ENCODE assay signal across 19 cellular contexts in genomic region chr18:79917351-79918088, GRCh38. TPM values are rescaled to one million over a fixed set of nuclear protein-coding genes. Genes with fewer than 3 reads are reported as not detected.
DNase-seq lines count a peak whose midpoint lies in the region; ATAC-seq and TF ChIP-seq lines count a peak whose summit lies in the region.
"Had no signal": no experiment of that assay in that cellular context is flagged by ENCODE, and none has a peak within 500 bp of the region (broad histone marks: within the 10 kb centered on the region; RNA-seq: fewer than 3 reads in every experiment).

No MANE protein-coding gene starts in this region.

- H3K9ac ChIP-seq in endodermal cell (ENCODE audit: extremely low read depth, low read length, poor library complexity, severe bottlenecking): no peak overlapping the region

- peaks cover 21% of the 10 kb centered on the region for H3K36me3 ChIP-seq in endodermal cell (ENCODE audit: control insufficient read depth, insufficient read depth, low read length)
- peaks cover 6% of the 10 kb centered on the region for H3K36me3 ChIP-seq in CD4-positive, alpha-beta memory T cell (ENCODE audit: insufficient read depth, low read length)
- peaks cover 8 to 76% (median 13%) of the 10 kb centered on the region in 3 donors for H3K36me3 ChIP-seq in esophagus squamous epithelium

- H3K27ac ChIP-seq in endodermal cell (ENCODE audit: low read depth, low read length): no peak overlapping the region
- H3K27ac ChIP-seq in CD4-positive, alpha-beta memory T cell (ENCODE audit: low read depth, low read length): no peak overlapping the region
- no peak overlapping the region for H3K27ac ChIP-seq in esophagus squamous epithelium
- H3K27ac ChIP-seq: adrenal gland, vagina had no signal

- no peak for DNase-seq in activated naive CD8-positive, alpha-beta T cell treated with anti-CD3 and anti-CD28 coated beads for 36 hours
- no peak for DNase-seq in activated naive CD8-positive, alpha-beta T cell treated with anti-CD3 and anti-CD28 coated beads, Interleukin-2, amount 50 U/mL, for 24 hours
- peak; percentile 16 for DNase-seq in endodermal cell
- DNase-seq in natural killer cell: peak; percentile 15
- DNase-seq in type B pancreatic cell (ENCODE audit: extremely low spot score, unreplicated experiment): peak; percentile 62
- DNase-seq in SIG-M5 treated with dmso at 0.1 percent for 504 hours (lab: John Stamatoyannopoulos, UW; ENCODE audit: unreplicated experiment): no peak
- DNase-seq in CD4-positive, alpha-beta memory T cell: no peak
- no peak for DNase-seq in esophagus squamous epithelium (lab: John Stamatoyannopoulos, UW)
- DNase-seq: activated CD4-positive, alpha-beta T cell treated with anti-CD3 and anti-CD28 coated beads for 48 hours; activated CD8-positive, alpha-beta memory T cell treated with anti-CD3 and anti-CD28 coated beads, Interleukin-2, amount 50 U/mL, for 4 hours; dermis blood vessel endothelial cell; EL; MM.1S; NCI-H1694; nephron progenitor cell; stimulated activated CD4-positive, alpha-beta T cell treated with anti-CD3 and anti-CD28 coated beads, Interleukin-4, amount 100 ng/mL, for 24 hours had no signal

- WGBS in endodermal cell (ENCODE audit: insufficient coverage in 1 of 2, insufficient read length in 1 of 2), 2 experiments: 96% methylated on average over 24 of the region's 24 CpGs; no CpG with 5 or more reads in 1 of the 2 experiments
- 98 to 99% methylated on average over 11 to 14 of the region's 24 CpGs for WGBS in esophagus squamous epithelium, 2 donors

- POLR2A ChIA-PET in CD4-positive, alpha-beta memory T cell (lab: Charles Lee; ENCODE audit: partially characterized antibody): no interaction called here

- CTCF ChIA-PET in CD4-positive, alpha-beta memory T cell (lab: Charles Lee; ENCODE audit: partially characterized antibody): no interaction called here

- peak overlapping the region; percentile 29 for H3K27ac Mint-ChIP-seq in activated naive CD8-positive, alpha-beta T cell treated with anti-CD3 and anti-CD28 coated beads for 36 hours
- no peak overlapping the region for H3K27ac Mint-ChIP-seq in activated naive CD8-positive, alpha-beta T cell treated with anti-CD3 and anti-CD28 coated beads, Interleukin-2, amount 50 U/mL, for 24 hours
- H3K27ac Mint-ChIP-seq in endodermal cell (no peak overlapping the region), natural killer cell (no peak overlapping the region), type B pancreatic cell (no peak overlapping the region)
- no peak overlapping the region for H3K27ac Mint-ChIP-seq in CD4-positive, alpha-beta memory T cell
- H3K27ac Mint-ChIP-seq: activated T-helper 2 cell treated with anti-CD3 and anti-CD28 coated beads, Interferon-gamma antibody, Interleukin-2, Interleukin-4, amounts not matched to agents 10 μg/mL and 5 μg/mL and 100 μg/mL, durations not matched to agents 14 hours and 24 hours and 36 hours; nephron progenitor cell had no signal

- no peak for TF ChIP-seq POLR2A in esophagus squamous epithelium (IDR thresholded peaks at IDR 0.05)

- ATAC-seq in activated naive CD8-positive, alpha-beta T cell treated with anti-CD3 and anti-CD28 coated beads, Interleukin-2, amount 50 U/mL, for 24 hours: no peak
- peak in 1 of 3 donors; percentile 38 for ATAC-seq in natural killer cell

- H3K9me3 Mint-ChIP-seq in activated naive CD8-positive, alpha-beta T cell treated with anti-CD3 and anti-CD28 coated beads for 36 hours: peaks cover 5% of the 10 kb centered on the region
- no peaks in the 10 kb centered on the region for H3K9me3 Mint-ChIP-seq in activated naive CD8-positive, alpha-beta T cell treated with anti-CD3 and anti-CD28 coated beads, Interleukin-2, amount 50 U/mL, for 24 hours
- H3K9me3 Mint-ChIP-seq in endodermal cell (no peaks in the 10 kb centered on the region), natural killer cell (peaks cover 0 to 2% of the 10 kb centered on the region in 2 donors), type B pancreatic cell (no peaks in the 10 kb centered on the region)
- H3K9me3 Mint-ChIP-seq in CD4-positive, alpha-beta memory T cell: no peaks in the 10 kb centered on the region

- no peak overlapping the region for H3K4me3 ChIP-seq in endodermal cell (ENCODE audit: low read length)
- H3K4me3 ChIP-seq in CD4-positive, alpha-beta memory T cell (ENCODE audit: low read length in 2 of 2): no peak overlapping the region
- H3K4me3 ChIP-seq in esophagus squamous epithelium: no peak overlapping the region
- H3K4me3 ChIP-seq: adrenal gland, vagina had no signal

- H3K27me3 ChIP-seq in endodermal cell (ENCODE audit: control insufficient read depth, insufficient read depth, low read length, poor library complexity, severe bottlenecking) (no peaks in the 10 kb centered on the region), esophagus squamous epithelium (no peaks in the 10 kb centered on the region)
- no peaks in the 10 kb centered on the region for H3K27me3 ChIP-seq in CD4-positive, alpha-beta memory T cell (ENCODE audit: insufficient read depth, low read length)
- H3K27me3 ChIP-seq: adrenal gland, vagina had no signal

- no peak overlapping the region for H3K4me3 Mint-ChIP-seq in activated naive CD8-positive, alpha-beta T cell treated with anti-CD3 and anti-CD28 coated beads for 36 hours
- H3K4me3 Mint-ChIP-seq in activated naive CD8-positive, alpha-beta T cell treated with anti-CD3 and anti-CD28 coated beads, Interleukin-2, amount 50 U/mL, for 24 hours: no peak overlapping the region
- H3K4me3 Mint-ChIP-seq in endodermal cell (no peak overlapping the region), natural killer cell (no peak overlapping the region), type B pancreatic cell (no peak overlapping the region)
- no peak overlapping the region for H3K4me3 Mint-ChIP-seq in CD4-positive, alpha-beta memory T cell
- H3K4me3 Mint-ChIP-seq: nephron progenitor cell had no signal

- H3K4me1 Mint-ChIP-seq in activated naive CD8-positive, alpha-beta T cell treated with anti-CD3 and anti-CD28 coated beads for 36 hours: peaks cover 23% of the 10 kb centered on the region
- H3K4me1 Mint-ChIP-seq in activated naive CD8-positive, alpha-beta T cell treated with anti-CD3 and anti-CD28 coated beads, Interleukin-2, amount 50 U/mL, for 24 hours: peaks cover 22% of the 10 kb centered on the region
- peaks cover 5% of the 10 kb centered on the region for H3K4me1 Mint-ChIP-seq in endodermal cell
- peaks cover 4 to 31% of the 10 kb centered on the region in 2 donors for H3K4me1 Mint-ChIP-seq in natural killer cell
- H3K4me1 Mint-ChIP-seq in type B pancreatic cell (ENCODE audit: unreplicated experiment): no peaks in the 10 kb centered on the region
- H3K4me1 Mint-ChIP-seq in CD4-positive, alpha-beta memory T cell: peaks cover 0 to 5% (median 2%) of the 10 kb centered on the region in 4 donors
- H3K4me1 Mint-ChIP-seq: nephron progenitor cell had no signal

- H3K27me3 Mint-ChIP-seq in activated naive CD8-positive, alpha-beta T cell treated with anti-CD3 and anti-CD28 coated beads for 36 hours: no peaks in the 10 kb centered on the region
- no peaks in the 10 kb centered on the region for H3K27me3 Mint-ChIP-seq in activated naive CD8-positive, alpha-beta T cell treated with anti-CD3 and anti-CD28 coated beads, Interleukin-2, amount 50 U/mL, for 24 hours
- H3K27me3 Mint-ChIP-seq in endodermal cell (ENCODE audit: insufficient read depth) (no peaks in the 10 kb centered on the region), natural killer cell (ENCODE audit: low read depth in 2 of 2) (no peaks in the 10 kb centered on the region), type B pancreatic cell (no peaks in the 10 kb centered on the region)
- no peaks in the 10 kb centered on the region for H3K27me3 Mint-ChIP-seq in CD4-positive, alpha-beta memory T cell

- peaks cover 54% of the 10 kb centered on the region for H3K36me3 Mint-ChIP-seq in activated naive CD8-positive, alpha-beta T cell treated with anti-CD3 and anti-CD28 coated beads for 36 hours
- peaks cover 22% of the 10 kb centered on the region for H3K36me3 Mint-ChIP-seq in activated naive CD8-positive, alpha-beta T cell treated with anti-CD3 and anti-CD28 coated beads, Interleukin-2, amount 50 U/mL, for 24 hours (ENCODE audit: low read depth)
- H3K36me3 Mint-ChIP-seq in endodermal cell (ENCODE audit: low read depth) (peaks cover 41% of the 10 kb centered on the region), natural killer cell (no peaks in the 10 kb centered on the region), type B pancreatic cell (peaks cover 19% of the 10 kb centered on the region)
- peaks cover 18 to 31% of the 10 kb centered on the region in 2 donors for H3K36me3 Mint-ChIP-seq in CD4-positive, alpha-beta memory T cell

- intact Hi-C loops in natural killer cell (cut with micrococcal nuclease) (no loop called here), esophagus squamous epithelium (cut with DNase I) (no loop called here)
- intact Hi-C loops in CD4-positive, alpha-beta memory T cell (cut with micrococcal nuclease): no loop called here

- H3K4me1 ChIP-seq in endodermal cell (ENCODE audit: control insufficient read depth, insufficient read depth, low read length) (no peaks in the 10 kb centered on the region), esophagus squamous epithelium (no peaks in the 10 kb centered on the region)
- no peaks in the 10 kb centered on the region for H3K4me1 ChIP-seq in CD4-positive, alpha-beta memory T cell (ENCODE audit: insufficient read depth, low read length)
- H3K4me1 ChIP-seq: adrenal gland, vagina had no signal

- no peak for TF ChIP-seq CTCF in endodermal cell (conservative IDR thresholded peaks at IDR 0.05)
- TF ChIP-seq CTCF in natural killer cell (IDR thresholded peaks at IDR 0.05): no peak
- no peak for TF ChIP-seq CTCF in type B pancreatic cell (conservative IDR thresholded peaks at IDR 0.05)
- TF ChIP-seq CTCF in esophagus squamous epithelium (IDR thresholded peaks at IDR 0.05): no peak

- H3K9me3 ChIP-seq in endodermal cell (ENCODE audit: control insufficient read depth, low read length): no peaks in the 10 kb centered on the region
- H3K9me3 ChIP-seq in CD4-positive, alpha-beta memory T cell (ENCODE audit: control insufficient read depth in 1 of 2, low read length in 2 of 2): no peaks in the 10 kb centered on the region
- no peaks in the 10 kb centered on the region for H3K9me3 ChIP-seq in esophagus squamous epithelium
- H3K9me3 ChIP-seq: adrenal gland, vagina had no signal

RNA-seq across cellular contexts. Expression of gene SLC66A2, which starts 33.9 kb away (rescaled TPM):
- 10 to 100 TPM; 30.0 to 30.2 TPM for total RNA-seq in activated naive CD8-positive, alpha-beta T cell treated with anti-CD3 and anti-CD28 coated beads for 36 hours
- total RNA-seq in endodermal cell (10 to 100 TPM; 30.3 to 32.4 TPM), natural killer cell (10 to 100 TPM; 51.2 to 62.4 (median 54.1) TPM), type B pancreatic cell (ENCODE audit: low replicate concordance) (39.3 and 39.7 TPM in 2 replicates), esophagus squamous epithelium (10 to 100 TPM; 30.4 to 49.6 (median 35.1) TPM)
- 16.2 TPM for polyA plus RNA-seq in endodermal cell (2013, experiment 1 of 2)
- 16.9 TPM for polyA plus RNA-seq in endodermal cell (2013, experiment 2 of 2)
- 10 to 100 TPM; 26.0 to 26.4 TPM for total RNA-seq in CD4-positive, alpha-beta memory T cell
- 10 to 100 TPM; 15.7 to 21.3 TPM for polyA plus RNA-seq in CD4-positive, alpha-beta memory T cell

RNA-seq across cellular contexts. Expression of gene HSBP1L1, which starts 46.9 kb away (rescaled TPM):
- total RNA-seq in activated naive CD8-positive, alpha-beta T cell treated with anti-CD3 and anti-CD28 coated beads for 36 hours: 10 to 100 TPM; 11.2 to 14.5 TPM
- total RNA-seq in endodermal cell: 1 to 10 TPM; 2.6 to 2.7 TPM
- polyA plus RNA-seq in endodermal cell (2013, experiment 1 of 2): 4.1 TPM
- 2.8 TPM for polyA plus RNA-seq in endodermal cell (2013, experiment 2 of 2)
- total RNA-seq in natural killer cell: 10 to 100 TPM; 11.7 to 16.1 (median 13.8) TPM
- total RNA-seq in type B pancreatic cell (ENCODE audit: low replicate concordance): 9.9 and 25.0 TPM in 2 replicates
- 10 to 100 TPM; 30.7 to 34.8 TPM for total RNA-seq in CD4-positive, alpha-beta memory T cell
- polyA plus RNA-seq in CD4-positive, alpha-beta memory T cell: 10 to 100 TPM; 12.7 to 18.2 TPM
- 10 to 100 TPM; 17.7 to 27.1 (median 25.8) TPM for total RNA-seq in esophagus squamous epithelium

Comparison
In these comparisons a context has a peak if more than half of its experiments do, and no peak if none do; other contexts are left out.
1. DNase-seq: peak in endodermal cell (single experiment), natural killer cell (single experiment) and type B pancreatic cell (single experiment); none in activated naive CD8-positive, alpha-beta T cell treated with anti-CD3 and anti-CD28 coated beads for 36 hours (single experiment), activated naive CD8-positive, alpha-beta T cell treated with anti-CD3 and anti-CD28 coated beads, Interleukin-2, amount 50 U/mL, for 24 hours (single experiment), SIG-M5 treated with dmso at 0.1 percent for 504 hours (single experiment), CD4-positive, alpha-beta memory T cell (0 of 5) and esophagus squamous epithelium (single experiment).